9 cellular contexts compared by ENCODE assay signal in the genomic region with DNA sequence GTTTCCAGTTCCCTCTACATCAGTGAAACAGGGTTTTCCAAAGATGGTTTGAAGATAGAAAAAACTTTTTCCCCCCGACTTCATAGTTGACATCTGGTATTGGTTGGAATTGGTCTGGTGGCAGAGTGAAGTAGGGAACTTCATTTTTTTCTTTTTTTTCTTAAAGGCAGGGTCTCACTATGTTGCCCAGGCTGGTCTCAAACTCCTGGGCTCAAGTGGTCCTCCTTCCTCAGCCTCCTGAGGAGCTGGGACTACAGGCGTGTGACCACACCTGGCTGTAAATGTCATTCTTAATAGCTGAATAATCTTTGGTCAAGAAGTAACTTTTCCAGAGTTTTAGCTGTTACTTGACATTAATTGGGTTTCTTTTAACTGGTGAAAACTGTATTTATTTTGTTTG. TPM values are rescaled to one million over a fixed set of nuclear protein-coding genes. Genes with fewer than 3 reads are reported as not detected.
"Had no signal": no experiment of that assay in that cellular context is flagged by ENCODE, and none has a peak within 500 bp of the region (broad histone marks: within the 10 kb centered on the region; RNA-seq: fewer than 3 reads in every experiment).

No MANE protein-coding gene starts in this region.

- H3K4me2 ChIP-seq: KMS-11 had no signal

- H3K27ac ChIP-seq: KMS-11 had no signal

- FAIRE-seq: HTR-8/SVneo had no signal

- H3K9me3 Mint-ChIP-seq: GM23338, H9 had no signal

- H2AFZ ChIP-seq: GM23338 had no signal

- H3K4me3 ChIP-seq: GM23338 had no signal

- H3K27ac Mint-ChIP-seq: H9 had no signal

- DNase-seq: H9, HCEC 1CT, IMR-90, KBM-7 had no signal

- H3K9ac ChIP-seq: KMS-11 had no signal

- H3K4me3 Mint-ChIP-seq: GM23338, H9 had no signal

RNA-seq across cellular contexts. Expression of a gene that starts 27.2 kb away (rescaled TPM):
- total RNA-seq: GM23338, H4, H9, HT-29, IMR-90 had no signal
- polyA plus RNA-seq: GM23338, IMR-90 had no signal
